In the genomic region with DNA sequence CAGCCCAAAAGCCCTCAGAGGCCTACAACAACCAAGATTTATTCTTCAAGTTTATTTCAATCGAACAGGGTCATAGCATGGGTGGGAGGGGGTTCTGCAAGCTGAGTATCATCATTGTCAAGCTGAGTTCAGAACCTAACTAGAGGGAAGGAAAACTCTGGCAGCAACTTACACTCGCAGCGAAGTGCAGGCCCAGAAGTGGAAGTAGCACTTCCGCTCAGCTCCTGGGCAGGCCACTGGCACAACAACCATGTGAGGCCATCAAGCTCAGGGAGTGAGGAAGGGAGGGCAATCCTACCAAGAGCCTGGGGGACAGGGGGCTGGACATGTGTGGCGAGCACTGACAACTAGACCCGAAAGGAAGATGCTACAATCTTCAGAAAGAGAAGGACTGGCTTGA, we compare ENCODE assay signal across 12 cellular contexts. TPM values are rescaled to one million over a fixed set of nuclear protein-coding genes. Genes with fewer than 3 reads are reported as not detected.
DNase-seq lines count a peak whose midpoint lies in the region; ATAC-seq, FAIRE-seq and TF ChIP-seq lines count a peak whose summit lies in the region.
"Had no signal": no experiment of that assay in that cellular context is flagged by ENCODE, and none has a peak within 500 bp of the region (broad histone marks: within the 10 kb centered on the region; RNA-seq: fewer than 3 reads in every experiment).

No MANE protein-coding gene starts in this region.

- H3K23me2 ChIP-seq in H1 (ENCODE audit: low read depth, low read length), result peaks cover 7% of the 10 kb centered on the region

- POLR2A ChIA-PET in MCF 10A (lab: Yijun Ruan, JAX), result no interaction called here
- POLR2A ChIA-PET in H1 (lab: Charles Lee; ENCODE audit: partially characterized antibody), result no interaction called here

- H3K36me3 Mint-ChIP-seq in MCF 10A (ENCODE audit: insufficient read depth, unreplicated experiment), result no peaks in the 10 kb centered on the region
- no peaks in the 10 kb centered on the region for H3K36me3 Mint-ChIP-seq in chondrocyte (ENCODE audit: low read depth)

- H3K27ac ChIP-seq in breast epithelium (no peak overlapping the region), H1 (ENCODE audit: low read depth, low read length) (no peak overlapping the region), upper lobe of left lung (peak overlapping the region in 3 of 4 donors; percentile 11 to 53 (median 32)), tibial artery (no peak overlapping the region)

- H3K9me3 ChIP-seq in breast epithelium, result no peaks in the 10 kb centered on the region
- no peaks in the 10 kb centered on the region for H3K9me3 ChIP-seq in H1 (ENCODE audit: insufficient read depth in 2 of 2, low read depth in 1 of 2, low read length in 1 of 2)
- no peaks in the 10 kb centered on the region for H3K9me3 ChIP-seq in upper lobe of left lung
- no peaks in the 10 kb centered on the region for H3K9me3 ChIP-seq in tibial artery

- ATAC-seq in upper lobe of left lung (ENCODE audit: low FRiP score in 2 of 2), result peak in 1 of 2 donors; percentile 5

- H3K4me1 ChIP-seq in breast epithelium (peaks cover 0 to 7% of the 10 kb centered on the region in 2 donors), H1 (replicated peaks in 1 of 4; ENCODE audit: control insufficient read depth in 3 of 4, insufficient read depth in 4 of 4, low read length in 3 of 4) (peaks cover 8 to 20% (median 13%) of the 10 kb centered on the region in 4 experiments), upper lobe of left lung (peaks cover 19 to 52% (median 29%) of the 10 kb centered on the region in 4 donors), tibial artery (peaks cover 0 to 12% (median 6%) of the 10 kb centered on the region in 4 donors)

- no peak overlapping the region for H2BK12ac ChIP-seq in H1 (ENCODE audit: low read depth, low read length)

- DNase-seq in MCF 10A (ENCODE audit: unreplicated experiment) (no peak), breast epithelium (ENCODE audit: low spot score in 2 of 2) (no peak), NB4 (ENCODE audit: low read depth) (peak; percentile 86), H1 (ENCODE audit: low read depth in 1 of 2, low spot score in 2 of 2) (no peak), upper lobe of left lung (no peak), tibial artery (no peak), chondrocyte (ENCODE audit: low spot score) (no peak), NCI-H2081 treated with DMSO at 0.1 percent for 48 hours (lab: John Stamatoyannopoulos, UW) (no peak)
- DNase-seq: activated CD4-positive, alpha-beta T cell treated with anti-CD3 and anti-CD28 coated beads for 1 hour; Karpas-422; NCI-H2227 treated with DMSO at 0.1 percent for 48 hours had no signal

- TF ChIP-seq EP300 in H1 (IDR thresholded peaks at IDR 0.05; ENCODE audit: borderline replicate concordance in 1 of 2, low read depth in 2 of 2, low read length in 2 of 2) (no peak), upper lobe of left lung (IDR thresholded peaks at IDR 0.05) (no peak)

- H4K91ac ChIP-seq in H1 (replicated peaks; ENCODE audit: insufficient read length, low read length), result no peak overlapping the region

- intact Hi-C loops in MCF 10A (cut with micrococcal nuclease) (no loop called here), breast epithelium (cut with DNase I; ENCODE audit: low total_unique reads) (no loop called here), tibial artery (cut with DNase I; ENCODE audit: low total_unique reads) (no loop called here)

- peaks cover 18 to 88% of the 10 kb centered on the region in 2 experiments for H3K79me2 ChIP-seq in H1 (ENCODE audit: control insufficient read depth in 1 of 2, insufficient read depth in 2 of 2, low read length in 2 of 2)

- no peak overlapping the region for H4K5ac ChIP-seq in H1 (ENCODE audit: insufficient read length, low read depth, low read length)

- peaks cover 19% of the 10 kb centered on the region for H3K79me1 ChIP-seq in H1 (ENCODE audit: low read depth, low read length)

- H2BK15ac ChIP-seq in H1 (ENCODE audit: low read length), result no peak overlapping the region

- CTCF ChIA-PET in MCF 10A (lab: Yijun Ruan, JAX), result no interaction called here
- CTCF ChIA-PET in H1 (lab: Charles Lee; ENCODE audit: partially characterized antibody), result no interaction called here

- H4K8ac ChIP-seq in H1 (ENCODE audit: extremely low read depth, insufficient read depth, low read length), result no peak overlapping the region

- H2BK120ac ChIP-seq in H1 (replicated peaks; ENCODE audit: low read depth, low read length), result no peak overlapping the region

- H4K20me1 ChIP-seq in H1 (replicated peaks in 1 of 2; ENCODE audit: control insufficient read depth in 1 of 2, insufficient read depth in 2 of 2, low read length in 2 of 2), result peaks cover 6 to 31% of the 10 kb centered on the region in 2 experiments

- H3K27me3 ChIP-seq in breast epithelium (no peaks in the 10 kb centered on the region), H1 (replicated peaks in 1 of 4; ENCODE audit: control insufficient read depth in 3 of 4, extremely low read depth in 1 of 4, insufficient read depth in 3 of 4, low read length in 3 of 4) (no peaks in the 10 kb centered on the region), upper lobe of left lung (no peaks in the 10 kb centered on the region), tibial artery (no peaks in the 10 kb centered on the region)

- no peak for TF ChIP-seq POLR2A in breast epithelium (IDR thresholded peaks at IDR 0.05)
- TF ChIP-seq POLR2A in NB4 (IDR thresholded peaks at IDR 0.05; ENCODE audit: extremely low read depth, insufficient read length), result no peak
- TF ChIP-seq POLR2A in H1 (IDR thresholded peaks at IDR 0.05; ENCODE audit: control extremely low read depth in 1 of 2, low read depth in 2 of 2, low read length in 2 of 2), result no peak
- no peak for TF ChIP-seq POLR2A in upper lobe of left lung (IDR thresholded peaks at IDR 0.05)

- H3K36me3 ChIP-seq in breast epithelium (no peaks in the 10 kb centered on the region), H1 (ENCODE audit: control insufficient read depth in 2 of 4, insufficient read depth in 4 of 4, low read length in 3 of 4) (no peaks in the 10 kb centered on the region), upper lobe of left lung (no peaks in the 10 kb centered on the region), tibial artery (no peaks in the 10 kb centered on the region)

- no peak overlapping the region for H2BK20ac ChIP-seq in H1 (ENCODE audit: low read length)

- no peak overlapping the region for H3K18ac ChIP-seq in H1 (ENCODE audit: extremely low read depth, low read length)

- H3K4ac ChIP-seq in H1 (replicated peaks; ENCODE audit: insufficient read length, low read depth, low read length), result no peak overlapping the region

- H3K4me2 ChIP-seq in H1 (ENCODE audit: insufficient read depth in 1 of 2, low read depth in 2 of 2, low read length in 2 of 2), result no peak overlapping the region; a peak in 1 of 4 replicates

- no peaks in the 10 kb centered on the region for H3K27me3 Mint-ChIP-seq in MCF 10A (ENCODE audit: insufficient read depth, unreplicated experiment)
- no peaks in the 10 kb centered on the region for H3K27me3 Mint-ChIP-seq in chondrocyte (ENCODE audit: low read depth)

- H3K27ac Mint-ChIP-seq in MCF 10A (ENCODE audit: low read depth, unreplicated experiment), result peak overlapping the region; percentile 79
- H3K27ac Mint-ChIP-seq in chondrocyte (ENCODE audit: unreplicated experiment), result no peak overlapping the region

- H2BK5ac ChIP-seq in H1 (ENCODE audit: low read depth, low read length), result 0 out of 2 replicates have a peak overlapping the region, but pooled peaks have one; percentile 26

- TF ChIP-seq RAD21 in H1 (IDR thresholded peaks at IDR 0.05 in 1 of 2, conservative IDR thresholded peaks at IDR 0.05 in 1 of 2; ENCODE audit: low read depth in 2 of 2, low read length in 2 of 2), result no peak

- TF ChIP-seq CTCF in MCF 10A (IDR thresholded peaks at IDR 0.05; ENCODE audit: unreplicated experiment), result no peak
- no peak for TF ChIP-seq CTCF in breast epithelium (IDR thresholded peaks at IDR 0.05)
- no peak for TF ChIP-seq CTCF in NB4 (IDR thresholded peaks at IDR 0.05; ENCODE audit: low read depth, low read length)
- no peak for TF ChIP-seq CTCF in H1 (IDR thresholded peaks at IDR 0.05; ENCODE audit: control extremely low read depth in 1 of 3, insufficient read depth in 1 of 3, low read depth in 1 of 3, low read length in 3 of 3)
- TF ChIP-seq CTCF in upper lobe of left lung (IDR thresholded peaks at IDR 0.05), result no peak
- no peak for TF ChIP-seq CTCF in tibial artery (IDR thresholded peaks at IDR 0.05)
- no peak for TF ChIP-seq CTCF in chondrocyte (IDR thresholded peaks at IDR 0.05)

- H3K4me3 Mint-ChIP-seq in MCF 10A (ENCODE audit: unreplicated experiment) (no peak overlapping the region), chondrocyte (ENCODE audit: unreplicated experiment) (no peak overlapping the region)

- no peak overlapping the region for H3K9ac ChIP-seq in H1 (replicated peaks in 1 of 4; ENCODE audit: extremely low read depth in 1 of 4, low read depth in 3 of 4, low read length in 3 of 4)

- no TSS peak for BruUV-seq in MCF 10A (replicated peaks; lab: Mats Ljungman, UMichigan)

- no peak overlapping the region for H3K4me3 ChIP-seq in breast epithelium
- peak overlapping the region; percentile 29 for H3K4me3 ChIP-seq in NB4 (ENCODE audit: low read depth, low read length)
- H3K4me3 ChIP-seq in H1 (ENCODE audit: extremely low read depth in 1 of 4, insufficient read depth in 2 of 4, low read depth in 3 of 4, low read length in 4 of 4), result no peak overlapping the region
- H3K4me3 ChIP-seq in upper lobe of left lung, result no peak overlapping the region
- no peak overlapping the region for H3K4me3 ChIP-seq in tibial artery

- no peak overlapping the region for H3K23ac ChIP-seq in H1 (ENCODE audit: insufficient read length)

- H2AFZ ChIP-seq in H1 (ENCODE audit: low read length), result no peak overlapping the region

- H2AK5ac ChIP-seq in H1 (ENCODE audit: low read depth, low read length), result peak overlapping the region; percentile 60; the same call in 1 of the 2 replicates

- H3K9me3 Mint-ChIP-seq in MCF 10A (ENCODE audit: unreplicated experiment) (no peaks in the 10 kb centered on the region), chondrocyte (ENCODE audit: low read depth) (no peaks in the 10 kb centered on the region)

- H3K56ac ChIP-seq in H1 (replicated peaks; ENCODE audit: insufficient read length, low read depth, low read length), result no peak overlapping the region

- H3K4me1 Mint-ChIP-seq in MCF 10A (ENCODE audit: insufficient read depth, unreplicated experiment), result peaks cover 32% of the 10 kb centered on the region
- H3K4me1 Mint-ChIP-seq in chondrocyte (ENCODE audit: low read depth), result peaks cover 17% of the 10 kb centered on the region

- no peak for FAIRE-seq in H1 (lab: Jason Lieb, UNC)
- FAIRE-seq: G401.6 had no signal

- 87% methylated on average over 6 of the region's 6 CpGs; no CpG with 5 or more reads in 1 of the 2 experiments for WGBS in H1 (ENCODE audit: extremely low coverage in 1 of 2, insufficient coverage in 1 of 2, insufficient read length in 1 of 2, insufficient replicate concordance in 2 of 2, low coverage in 1 of 2, low lambda C conversion rate in 2 of 2, missing lambda C conversion rate in 1 of 2), 2 experiments
- 57 to 60% methylated on average over 6 of the region's 6 CpGs for WGBS in upper lobe of left lung, 2 donors

- no peak overlapping the region for H3K14ac ChIP-seq in H1 (ENCODE audit: insufficient read length)

RNA-seq across cellular contexts. Expression of gene UXS1, which starts 4.8 kb away (rescaled TPM):
- total RNA-seq in MCF 10A (2022) (31.2 and 37.6 TPM in 2 replicates), breast epithelium (10 to 100 TPM; 17.9 to 38.1 (median 30.5) TPM), upper lobe of left lung (100 to 1,000 TPM in 3 of 6 donors, 10 to 100 TPM in 3; 53.1 to 183 (median 93.5) TPM), chondrocyte (19.7 to 36.6 TPM (median 21.1 TPM) in 3 replicates)
- 60.9 and 63.4 TPM in 2 replicates for total RNA-seq in H1 (2021; fragmentation: NEBNext Ultra II Directional; extraction: Animal tissue kit (Norgen Biotek cat#: 25700))
- 43.8 and 44.5 TPM in 2 replicates for polyA plus RNA-seq in H1 (2011; rRNA removed)
- 51.9 TPM for polyA plus RNA-seq in H1 (2011; cell fraction: cytosol; rRNA removed)
- polyA plus RNA-seq in H1 (2011; cell fraction: nucleus; rRNA removed), result 81.3 TPM
- polyA plus RNA-seq in H1 (2012, experiment 1 of 2), result 50.4 to 58.6 TPM (median 54.2 TPM) in 4 replicates
- 20.3 TPM for polyA plus RNA-seq in H1 (2012, experiment 2 of 2)
- polyA plus RNA-seq in H1 (2013, experiment 1 of 2), result 73.3 TPM
- 86.5 TPM for polyA plus RNA-seq in H1 (2013, experiment 2 of 2)
- polyA minus RNA-seq in H1 (2011; rRNA and poly(A)+ RNA removed), result 100 and 131 TPM in 2 replicates
- 47.3 TPM for polyA minus RNA-seq in H1 (2011; cell fraction: cytosol; rRNA and poly(A)+ RNA removed)
- 112 TPM for polyA minus RNA-seq in H1 (2011; cell fraction: nucleus; rRNA and poly(A)+ RNA removed)

Comparison
In these comparisons a context has a peak if more than half of its experiments do, and no peak if none do; other contexts are left out.
1. H3K27ac ChIP-seq: peak in upper lobe of left lung (3 of 4); none in breast epithelium (0 of 2), H1 (single experiment) and tibial artery (0 of 2).